Comparison of ENCODE assay signal across 1 cellular context in the genomic region with DNA sequence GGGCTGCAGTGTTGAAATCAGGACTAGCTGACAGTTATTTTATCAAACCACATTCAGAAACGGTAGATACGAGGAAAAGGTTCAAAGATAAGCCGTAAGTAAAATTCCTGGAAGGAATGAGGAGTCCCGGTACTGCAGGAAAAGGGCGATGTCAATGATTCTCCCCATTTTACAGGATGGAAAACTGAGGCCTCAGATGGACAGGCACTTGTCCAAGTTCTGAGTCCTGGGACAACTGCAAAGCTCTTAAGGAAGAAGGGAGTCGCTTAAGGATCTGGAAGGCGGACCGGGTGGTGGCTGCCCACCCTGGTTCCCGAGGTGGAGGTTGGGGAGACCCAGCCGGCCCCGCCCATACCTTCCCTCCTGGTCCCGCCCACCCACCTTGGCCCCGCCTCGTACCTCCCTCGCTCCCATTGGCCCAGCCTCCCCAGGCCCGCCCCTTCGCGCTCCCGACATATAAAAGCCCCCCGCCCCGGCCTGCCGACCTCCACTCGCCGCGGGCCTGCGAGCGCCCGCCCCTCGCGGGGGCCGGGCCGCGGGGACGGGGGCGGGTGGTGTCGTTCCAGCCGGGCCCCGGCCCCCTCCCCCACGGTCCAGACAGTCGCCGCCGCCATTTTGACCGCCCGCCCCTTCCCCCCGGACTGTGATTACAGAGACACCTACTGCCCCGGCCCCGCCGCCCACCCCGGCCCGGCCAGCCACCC.
TF ChIP-seq lines count a peak whose summit lies in the region.

No MANE protein-coding gene starts in this region.

TF ChIP-seq in SK-N-SH, 30 proteins besides CTCF, POLR2A, EP300 and RAD21 (continued from another document):
- TF ChIP-seq GABPA (IDR thresholded peaks at IDR 0.05; ENCODE audit: low read depth), result no peak
- TF ChIP-seq, protein P1, sequence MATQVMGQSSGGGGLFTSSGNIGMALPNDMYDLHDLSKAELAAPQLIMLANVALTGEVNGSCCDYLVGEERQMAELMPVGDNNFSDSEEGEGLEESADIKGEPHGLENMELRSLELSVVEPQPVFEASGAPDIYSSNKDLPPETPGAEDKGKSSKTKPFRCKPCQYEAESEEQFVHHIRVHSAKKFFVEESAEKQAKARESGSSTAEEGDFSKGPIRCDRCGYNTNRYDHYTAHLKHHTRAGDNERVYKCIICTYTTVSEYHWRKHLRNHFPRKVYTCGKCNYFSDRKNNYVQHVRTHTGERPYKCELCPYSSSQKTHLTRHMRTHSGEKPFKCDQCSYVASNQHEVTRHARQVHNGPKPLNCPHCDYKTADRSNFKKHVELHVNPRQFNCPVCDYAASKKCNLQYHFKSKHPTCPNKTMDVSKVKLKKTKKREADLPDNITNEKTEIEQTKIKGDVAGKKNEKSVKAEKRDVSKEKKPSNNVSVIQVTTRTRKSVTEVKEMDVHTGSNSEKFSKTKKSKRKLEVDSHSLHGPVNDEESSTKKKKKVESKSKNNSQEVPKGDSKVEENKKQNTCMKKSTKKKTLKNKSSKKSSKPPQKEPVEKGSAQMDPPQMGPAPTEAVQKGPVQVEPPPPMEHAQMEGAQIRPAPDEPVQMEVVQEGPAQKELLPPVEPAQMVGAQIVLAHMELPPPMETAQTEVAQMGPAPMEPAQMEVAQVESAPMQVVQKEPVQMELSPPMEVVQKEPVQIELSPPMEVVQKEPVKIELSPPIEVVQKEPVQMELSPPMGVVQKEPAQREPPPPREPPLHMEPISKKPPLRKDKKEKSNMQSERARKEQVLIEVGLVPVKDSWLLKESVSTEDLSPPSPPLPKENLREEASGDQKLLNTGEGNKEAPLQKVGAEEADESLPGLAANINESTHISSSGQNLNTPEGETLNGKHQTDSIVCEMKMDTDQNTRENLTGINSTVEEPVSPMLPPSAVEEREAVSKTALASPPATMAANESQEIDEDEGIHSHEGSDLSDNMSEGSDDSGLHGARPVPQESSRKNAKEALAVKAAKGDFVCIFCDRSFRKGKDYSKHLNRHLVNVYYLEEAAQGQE (IDR thresholded peaks at IDR 0.05; ENCODE audit: low read depth, low read length), result no peak
- TF ChIP-seq RCOR1 (IDR thresholded peaks at IDR 0.05; ENCODE audit: low read length), result peak; percentile 92
- no peak for TF ChIP-seq FOXM1 (IDR thresholded peaks at IDR 0.05; ENCODE audit: low read depth)
- TF ChIP-seq NFIC (IDR thresholded peaks at IDR 0.05; ENCODE audit: borderline replicate concordance), result no peak
- no peak for TF ChIP-seq RXRA (IDR thresholded peaks at IDR 0.05; ENCODE audit: borderline replicate concordance, low read depth)
- TF ChIP-seq EZH2phosphoT487 (IDR thresholded peaks at IDR 0.05; ENCODE audit: borderline replicate concordance, low read depth), result no peak
- TF ChIP-seq NRF1 (IDR thresholded peaks at IDR 0.05; ENCODE audit: low read depth, low read length), result no peak
- TF ChIP-seq CHD2 (IDR thresholded peaks at IDR 0.05; ENCODE audit: low read length, partially characterized antibody), result no peak
- TF ChIP-seq, protein P2, sequence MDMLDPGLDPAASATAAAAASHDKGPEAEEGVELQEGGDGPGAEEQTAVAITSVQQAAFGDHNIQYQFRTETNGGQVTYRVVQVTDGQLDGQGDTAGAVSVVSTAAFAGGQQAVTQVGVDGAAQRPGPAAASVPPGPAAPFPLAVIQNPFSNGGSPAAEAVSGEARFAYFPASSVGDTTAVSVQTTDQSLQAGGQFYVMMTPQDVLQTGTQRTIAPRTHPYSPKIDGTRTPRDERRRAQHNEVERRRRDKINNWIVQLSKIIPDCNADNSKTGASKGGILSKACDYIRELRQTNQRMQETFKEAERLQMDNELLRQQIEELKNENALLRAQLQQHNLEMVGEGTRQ (IDR thresholded peaks at IDR 0.05; ENCODE audit: borderline replicate concordance, low read depth, low read length), result no peak
- TF ChIP-seq, protein P3, sequence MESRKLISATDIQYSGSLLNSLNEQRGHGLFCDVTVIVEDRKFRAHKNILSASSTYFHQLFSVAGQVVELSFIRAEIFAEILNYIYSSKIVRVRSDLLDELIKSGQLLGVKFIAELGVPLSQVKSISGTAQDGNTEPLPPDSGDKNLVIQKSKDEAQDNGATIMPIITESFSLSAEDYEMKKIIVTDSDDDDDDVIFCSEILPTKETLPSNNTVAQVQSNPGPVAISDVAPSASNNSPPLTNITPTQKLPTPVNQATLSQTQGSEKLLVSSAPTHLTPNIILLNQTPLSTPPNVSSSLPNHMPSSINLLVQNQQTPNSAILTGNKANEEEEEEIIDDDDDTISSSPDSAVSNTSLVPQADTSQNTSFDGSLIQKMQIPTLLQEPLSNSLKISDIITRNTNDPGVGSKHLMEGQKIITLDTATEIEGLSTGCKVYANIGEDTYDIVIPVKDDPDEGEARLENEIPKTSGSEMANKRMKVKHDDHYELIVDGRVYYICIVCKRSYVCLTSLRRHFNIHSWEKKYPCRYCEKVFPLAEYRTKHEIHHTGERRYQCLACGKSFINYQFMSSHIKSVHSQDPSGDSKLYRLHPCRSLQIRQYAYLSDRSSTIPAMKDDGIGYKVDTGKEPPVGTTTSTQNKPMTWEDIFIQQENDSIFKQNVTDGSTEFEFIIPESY (IDR thresholded peaks at IDR 0.05; ENCODE audit: borderline replicate concordance, low read depth), result no peak
- peak; percentile 71 for TF ChIP-seq YY1 (IDR thresholded peaks at IDR 0.05; ENCODE audit: low read depth)
- no peak for TF ChIP-seq ELF1 (IDR thresholded peaks at IDR 0.05)
- peak; percentile 21; the same call in 1 of the 2 replicates for TF ChIP-seq POLR2AphosphoS5 (IDR thresholded peaks at IDR 0.05; ENCODE audit: low read depth, low read length)
